11 cellular contexts compared by ENCODE assay signal in genomic region chr12:143964-144649, GRCh38.
A peak's percentile ranks its signal among the peaks of the same experiment; 100 is the strongest.
DNase-seq lines count a peak whose midpoint lies in the region; ATAC-seq and TF ChIP-seq lines count a peak whose summit lies in the region.
"Had no signal": no experiment of that assay in that cellular context is flagged by ENCODE, and none has a peak within 500 bp of the region (broad histone marks: within the 10 kb centered on the region; RNA-seq: fewer than 3 reads in every experiment).

No MANE protein-coding gene starts in this region.

- no peak for ATAC-seq in activated CD4-positive, alpha-beta T cell treated with anti-CD3 and anti-CD28 coated beads for 36 hours
- ATAC-seq: activated CD4-positive, CD25-positive, alpha-beta regulatory T cell treated with anti-CD3 and anti-CD28 coated beads, Interleukin-2, amount 50 U/mL, for 24 hours had no signal

- POLR2A ChIA-PET in activated CD4-positive, alpha-beta T cell treated with anti-CD3 and anti-CD28 coated beads for 36 hours (lab: Charles Lee) = no interaction called here

- no peak for TF ChIP-seq CTCF in fibroblast of villous mesenchyme (IDR thresholded peaks at IDR 0.05; ENCODE audit: insufficient read depth, low read depth, low read length)

- H3K4me1 Mint-ChIP-seq in activated CD4-positive, alpha-beta T cell treated with anti-CD3 and anti-CD28 coated beads for 36 hours = peaks cover 6% of the 10 kb centered on the region

- H3K9me3 Mint-ChIP-seq in activated CD4-positive, alpha-beta T cell treated with anti-CD3 and anti-CD28 coated beads for 36 hours (ENCODE audit: low read depth) = no peaks in the 10 kb centered on the region
- H3K9me3 Mint-ChIP-seq: activated naive CD4-positive, alpha-beta T cell treated with anti-CD3 and anti-CD28 coated beads for 36 hours had no signal

- no peaks in the 10 kb centered on the region for H3K36me3 Mint-ChIP-seq in activated CD4-positive, alpha-beta T cell treated with anti-CD3 and anti-CD28 coated beads for 36 hours (ENCODE audit: low read depth)

- peaks cover 14% of the 10 kb centered on the region for H3K27me3 Mint-ChIP-seq in activated CD4-positive, alpha-beta T cell treated with anti-CD3 and anti-CD28 coated beads for 36 hours

- no peak overlapping the region for H3K4me3 ChIP-seq in fibroblast of villous mesenchyme (ENCODE audit: low read depth, low read length)

- H3K4me3 Mint-ChIP-seq in activated CD4-positive, alpha-beta T cell treated with anti-CD3 and anti-CD28 coated beads for 36 hours = no peak overlapping the region
- H3K4me3 Mint-ChIP-seq: activated naive CD4-positive, alpha-beta T cell treated with anti-CD3 and anti-CD28 coated beads for 36 hours had no signal

- CTCF ChIA-PET in activated CD4-positive, alpha-beta T cell treated with anti-CD3 and anti-CD28 coated beads for 36 hours (lab: Charles Lee) = interaction anchor here (0.6 to 0.9 kb wide), 2 partner anchors 9 to 76 kb away, joined by 4 read pairs; no protein-coding TSS in a partner anchor

- H3K27ac Mint-ChIP-seq in activated CD4-positive, alpha-beta T cell treated with anti-CD3 and anti-CD28 coated beads for 36 hours = no peak overlapping the region
- H3K27ac Mint-ChIP-seq: activated naive CD4-positive, alpha-beta T cell treated with anti-CD3 and anti-CD28 coated beads for 36 hours had no signal

- intact Hi-C loops in activated CD4-positive, alpha-beta T cell treated with anti-CD3 and anti-CD28 coated beads for 36 hours (cut with DNase I, micrococcal nuclease) = no loop called here

- DNase-seq in DMS53 (lab: John Stamatoyannopoulos, UW) = peak; percentile 75
- no peak for DNase-seq in DMS53 treated with DMSO at 0.1 percent for 48 hours (lab: John Stamatoyannopoulos, UW; ENCODE audit: unreplicated experiment)
- peak; percentile 47 for DNase-seq in NCI-H510A treated with DMSO at 0.1 percent for 48 hours (lab: John Stamatoyannopoulos, UW)
- peak; percentile 37 for DNase-seq in fibroblast of villous mesenchyme (ENCODE audit: low read depth)
- peak; percentile 8 for DNase-seq in pons (ENCODE audit: low spot score)
- no peak for DNase-seq in activated T-cell treated with anti-CD3 and anti-CD28 coated beads, Interleukin-2, amount 50 U/mL, for 48 hours
- no peak for DNase-seq in midbrain (lab: John Stamatoyannopoulos, UW)
- no peak for DNase-seq in activated CD4-positive, alpha-beta T cell treated with anti-CD3 and anti-CD28 coated beads for 36 hours
- DNase-seq: activated naive CD4-positive, alpha-beta T cell treated with anti-CD3 and anti-CD28 coated beads for 36 hours; effector memory CD4-positive, alpha-beta T cell had no signal

Comparison
In these comparisons a context has a peak if more than half of its experiments do, and no peak if none do; other contexts are left out.
1. DNase-seq: peak in DMS53 (single experiment), NCI-H510A treated with DMSO at 0.1 percent for 48 hours (single experiment), fibroblast of villous mesenchyme (single experiment) and pons (single experiment); none in DMS53 treated with DMSO at 0.1 percent for 48 hours (single experiment), activated T-cell treated with anti-CD3 and anti-CD28 coated beads, Interleukin-2, amount 50 U/mL, for 48 hours (0 of 2), midbrain (single experiment) and activated CD4-positive, alpha-beta T cell treated with anti-CD3 and anti-CD28 coated beads for 36 hours (single experiment).